ENCODE assay signal across 8 cellular contexts in genomic region chr18:2971741-2972552, GRCh38. TPM values are rescaled to one million over a fixed set of nuclear protein-coding genes. Genes with fewer than 3 reads are reported as not detected.
DNase-seq lines count a peak whose midpoint lies in the region; ATAC-seq, FAIRE-seq and TF ChIP-seq lines count a peak whose summit lies in the region.

No MANE protein-coding gene starts in this region.

- no peak overlapping the region for H2BK15ac ChIP-seq in mesenchymal stem cell (ENCODE audit: low read depth, poor library complexity, severe bottlenecking)

- H3K27ac ChIP-seq in GM12878 (ENCODE audit: control insufficient read depth, insufficient read depth), result peak overlapping the region; percentile 94
- no peak overlapping the region for H3K27ac ChIP-seq in mesenchymal stem cell (ENCODE audit: low read length, poor library complexity, severe bottlenecking)
- H3K27ac ChIP-seq in thoracic aorta, result peak overlapping the region in 1 of 2 donors; percentile 47

- no peak overlapping the region for H2BK5ac ChIP-seq in mesenchymal stem cell (ENCODE audit: low read depth, low read length, poor library complexity, severe bottlenecking)

- no peak overlapping the region for H2AK5ac ChIP-seq in mesenchymal stem cell (ENCODE audit: low read length, severe bottlenecking)

- H3K9ac ChIP-seq in GM12878 (ENCODE audit: control insufficient read depth, insufficient read depth, low read length) (peak overlapping the region; percentile 70), mesenchymal stem cell (ENCODE audit: low read length) (peak overlapping the region; percentile 29)

- DNase-seq in T follicular helper cell (ENCODE audit: low read depth) (peak; percentile 52), GM12878 (ENCODE audit: low read depth, low spot score) (peak; percentile 90), mesenchymal stem cell (peak; percentile 73), thoracic aorta (ENCODE audit: low spot score) (no peak), A172 (ENCODE audit: low spot score) (no peak), NCI-H82 treated with DMSO at 0.1 percent for 48 hours (lab: John Stamatoyannopoulos, UW; ENCODE audit: unreplicated experiment) (no peak)

- TF ChIP-seq EP300 in GM12878 (IDR thresholded peaks at IDR 0.05; ENCODE audit: borderline replicate concordance in 1 of 2, control insufficient read depth in 1 of 2, low read depth in 2 of 2, low read length in 2 of 2), result peak; percentile 32 to 48; a peak in 1 of 4 replicates

- H4K91ac ChIP-seq in mesenchymal stem cell (ENCODE audit: low read length), result no peak overlapping the region

- in situ Hi-C loops in GM12878 (cut with MboI), result loop anchor here (10.0 to 25.0 kb wide), 4 partner anchors 483 to 1365 kb away; partner anchors contain the start of gene TGIF1

- no peak overlapping the region for H3K23ac ChIP-seq in mesenchymal stem cell (ENCODE audit: low read length in 2 of 2)

- H3K4me3 ChIP-seq in GM12878 (peak overlapping the region; percentile 60), mesenchymal stem cell (ENCODE audit: insufficient read depth in 1 of 2, low read depth in 1 of 2, low read length in 2 of 2) (no peak overlapping the region), thoracic aorta (peak overlapping the region; percentile 57)

- peak; percentile 78 for ATAC-seq in GM18508 (IDR thresholded peaks at IDR 0.05; ENCODE audit: insufficient read depth, unreplicated experiment)
- peak; percentile 76 for ATAC-seq in HG02870 (IDR thresholded peaks at IDR 0.05; ENCODE audit: unreplicated experiment)
- peak; percentile 89 for ATAC-seq in GM12878
- no peak for ATAC-seq in thoracic aorta (ENCODE audit: insufficient number of reproducible peaks, low FRiP score, low read depth)

- BruUV-seq in GM12878 (replicated peaks; lab: Mats Ljungman, UMichigan), result TSS peak; percentile 63

- RAD21 ChIA-PET in GM12878 (lab: Charles Lee; ENCODE audit: unreplicated experiment), result interaction anchor here (1.0 to 8.9 kb wide), 7 partner anchors 7 to 276 kb away, joined by 4 to 155 read pairs (median 10); partner anchors contain the start of gene MYL12A

- H3K4me2 ChIP-seq in GM12878 (ENCODE audit: control insufficient read depth, insufficient read depth) (peak overlapping the region; percentile 99), mesenchymal stem cell (ENCODE audit: low read length, poor library complexity, severe bottlenecking) (peak overlapping the region; percentile 39)

- no peak overlapping the region for H3K18ac ChIP-seq in mesenchymal stem cell (ENCODE audit: low read depth in 1 of 2, low read length in 2 of 2)

- H2BK120ac ChIP-seq in mesenchymal stem cell (ENCODE audit: low read depth, low read length), result no peak overlapping the region

- intact Hi-C loops in GM12878 (cut with micrococcal nuclease; ENCODE audit: unreplicated experiment), result loop anchor here (2.0 to 10.0 kb wide), 2 partner anchors 13 to 317 kb away; partner anchors contain the start of gene SMCHD1

- peaks cover 55% of the 10 kb centered on the region for H3K79me2 ChIP-seq in GM12878 (ENCODE audit: control insufficient read depth, insufficient read depth, low read length)

- H4K20me1 ChIP-seq in GM12878 (ENCODE audit: control insufficient read depth, insufficient read depth), result no peaks in the 10 kb centered on the region

- H3K4me1 ChIP-seq in GM12878 (ENCODE audit: control insufficient read depth, insufficient read depth, low read length) (peaks cover 51% of the 10 kb centered on the region), mesenchymal stem cell (ENCODE audit: control insufficient read depth, insufficient read depth, low read depth, low read length) (peaks cover 13% of the 10 kb centered on the region), thoracic aorta (ENCODE audit: control insufficient read depth in 1 of 2, low read depth in 2 of 2) (peaks cover 24 to 70% of the 10 kb centered on the region in 2 donors)

- SMC1A ChIA-PET in GM12878 (lab: Charles Lee; ENCODE audit: uncharacterized antibody, unreplicated experiment), result interaction anchor here (0.7 to 7.8 kb wide), 13 partner anchors 6 to 292 kb away, joined by 3 to 180 read pairs (median 3); partner anchors contain the start of gene MYL12A

- POLR2A ChIA-PET in GM12878 (lab: Charles Lee), result interaction anchor here (0.8 to 8.2 kb wide), 8 partner anchors 8 to 278 kb away, joined by 3 to 177 read pairs (median 8); no protein-coding TSS in a partner anchor

- peak; percentile 83 for FAIRE-seq in GM12878 (lab: Jason Lieb, UNC)

- TF ChIP-seq POLR2A in GM12878 (IDR thresholded peaks at IDR 0.05; ENCODE audit: low read depth, low read length), result peak; percentile 78

- CTCF ChIA-PET in GM12878 (lab: Yijun Ruan, JAX), result interaction anchor here (1.0 to 21.4 kb wide), 7 partner anchors 9 to 274 kb away, joined by 3 to 285 read pairs (median 13); partner anchors contain the start of gene MYL12A

- under 1% methylated on average over 16 of the region's 18 CpGs for WGBS in GM12878 (ENCODE audit: insufficient coverage, insufficient replicate concordance, low lambda C conversion rate, missing lambda C conversion rate)
- WGBS in mesenchymal stem cell, result 81% methylated on average over 17 of the region's 18 CpGs

- peak overlapping the region; percentile 53 for H4K8ac ChIP-seq in mesenchymal stem cell (ENCODE audit: low read length)

- H2AFZ ChIP-seq in GM12878 (ENCODE audit: control insufficient read depth, low read depth, low read length), result no peak overlapping the region
- H2AFZ ChIP-seq in mesenchymal stem cell (ENCODE audit: low read depth, low read length), result no peak overlapping the region

- no peak overlapping the region for H2BK12ac ChIP-seq in mesenchymal stem cell (ENCODE audit: low read length in 2 of 2)

- H3K79me1 ChIP-seq in mesenchymal stem cell (replicated peaks; ENCODE audit: low read length, poor library complexity, severe bottlenecking), result peaks cover 29% of the 10 kb centered on the region

- TF ChIP-seq RAD21 in GM12878 (IDR thresholded peaks at IDR 0.05; ENCODE audit: insufficient read depth, low read depth, low read length), result no peak

- H3K14ac ChIP-seq in mesenchymal stem cell (ENCODE audit: low read length in 2 of 2), result no peak overlapping the region

- H3K36me3 ChIP-seq in GM12878 (ENCODE audit: control insufficient read depth in 2 of 2, insufficient read depth in 2 of 2, low read length in 1 of 2) (peaks cover 0 to 4% of the 10 kb centered on the region in 2 experiments; a peak in 1 of 4 replicates), mesenchymal stem cell (ENCODE audit: control insufficient read depth in 1 of 2, insufficient read depth in 2 of 2, low read depth in 1 of 2, low read length in 2 of 2) (peaks cover 0 to 3% of the 10 kb centered on the region in 2 experiments), thoracic aorta (no peaks in the 10 kb centered on the region)

- H3K4ac ChIP-seq in mesenchymal stem cell (ENCODE audit: low read depth in 1 of 2, low read length in 2 of 2), result peak overlapping the region in 1 of 2 experiments; percentile 25

- H3K27me3 ChIP-seq in GM12878 (replicated peaks in 1 of 2; ENCODE audit: control insufficient read depth in 2 of 2, insufficient read depth in 2 of 2, low read length in 1 of 2) (no peaks in the 10 kb centered on the region), mesenchymal stem cell (ENCODE audit: control insufficient read depth in 1 of 2, insufficient read depth in 1 of 2, low read length in 2 of 2) (no peaks in the 10 kb centered on the region), thoracic aorta (replicated peaks; ENCODE audit: insufficient read depth) (no peaks in the 10 kb centered on the region)

- H3K9me3 ChIP-seq in GM12878 (replicated peaks; ENCODE audit: control insufficient read depth, insufficient read depth, low read length), result no peaks in the 10 kb centered on the region
- H3K9me3 ChIP-seq in mesenchymal stem cell (ENCODE audit: control insufficient read depth, low read length), result no peaks in the 10 kb centered on the region
- no peaks in the 10 kb centered on the region for H3K9me3 ChIP-seq in thoracic aorta

- TF ChIP-seq CTCF in GM12878 (IDR thresholded peaks at IDR 0.05 in 2 of 3, conservative IDR thresholded peaks at IDR 0.05 in 1 of 3; ENCODE audit: control insufficient read depth in 2 of 3, extremely low read depth in 1 of 3, insufficient read depth in 1 of 3, low read depth in 3 of 3, low read length in 3 of 3) (no peak), thoracic aorta (IDR thresholded peaks at IDR 0.05) (no peak)

TF ChIP-seq in GM12878, 131 proteins besides CTCF, POLR2A, EP300 and RAD21 (continues in another document):
- TF ChIP-seq, protein P1, sequence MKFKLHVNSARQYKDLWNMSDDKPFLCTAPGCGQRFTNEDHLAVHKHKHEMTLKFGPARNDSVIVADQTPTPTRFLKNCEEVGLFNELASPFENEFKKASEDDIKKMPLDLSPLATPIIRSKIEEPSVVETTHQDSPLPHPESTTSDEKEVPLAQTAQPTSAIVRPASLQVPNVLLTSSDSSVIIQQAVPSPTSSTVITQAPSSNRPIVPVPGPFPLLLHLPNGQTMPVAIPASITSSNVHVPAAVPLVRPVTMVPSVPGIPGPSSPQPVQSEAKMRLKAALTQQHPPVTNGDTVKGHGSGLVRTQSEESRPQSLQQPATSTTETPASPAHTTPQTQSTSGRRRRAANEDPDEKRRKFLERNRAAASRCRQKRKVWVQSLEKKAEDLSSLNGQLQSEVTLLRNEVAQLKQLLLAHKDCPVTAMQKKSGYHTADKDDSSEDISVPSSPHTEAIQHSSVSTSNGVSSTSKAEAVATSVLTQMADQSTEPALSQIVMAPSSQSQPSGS (IDR thresholded peaks at IDR 0.05; ENCODE audit: low read length), result peak; percentile 59
- TF ChIP-seq SREBF1 (IDR thresholded peaks at IDR 0.05; ENCODE audit: low read length) (no peak), HDGF (IDR thresholded peaks at IDR 0.05) (peak; percentile 81; the same call in 1 of the 2 replicates)

RNA-seq across cellular contexts. Expression of gene LPIN2, which starts 41.0 kb away (rescaled TPM):
- 45.1 and 47.9 TPM in 2 replicates for total RNA-seq in GM12878 (2013; cell fraction: nucleolus; rRNA removed)
- total RNA-seq in GM12878 (2014; rRNA removed) (18.3 and 19.5 TPM in 2 replicates), GM12878 (2014; rRNA removed; fragmentation: Illumina TruSeq; extraction: Trizol) (14.8 and 17.2 TPM in 2 replicates), GM12878 (2021) (19.6 and 23.5 TPM in 2 replicates), thoracic aorta (10 to 100 TPM; 30.6 to 42.3 TPM)
- 14.1 TPM for polyA plus RNA-seq in GM12878 (2011; ENCODE audit: low read depth)
- polyA plus RNA-seq in GM12878 (2011; rRNA removed) (28.0 and 32.0 TPM in 2 replicates), GM12878 (2014; fragmentation: Illumina TruSeq; extraction: Trizol) (19.1 and 24.1 TPM in 2 replicates), GM12878 (2014; fragmentation: Nextera tagmentation; extraction: Ambion mirVana) (1 to 10 TPM; 4.1 to 4.5 TPM), GM12878 (2014; rRNA removed) (13.7 and 17.1 TPM in 2 replicates), GM12878 (2016; fragmentation: Nextera tagmentation; extraction: Ambion mirVana) (10 to 100 TPM; 12.0 to 14.2 TPM)
- polyA plus RNA-seq in GM12878 (2011; cell fraction: cytosol; rRNA removed), result 18.7 and 20.1 TPM in 2 replicates
- 27.4 and 28.2 TPM in 2 replicates for polyA plus RNA-seq in GM12878 (2011; cell fraction: nucleus; rRNA removed)
- 14.0 and 18.7 TPM in 2 replicates for polyA plus RNA-seq in GM12878 (2012)
- 24.7 and 26.7 TPM in 2 replicates for polyA minus RNA-seq in GM12878 (2011; rRNA and poly(A)+ RNA removed)
- polyA minus RNA-seq in GM12878 (2011; cell fraction: cytosol; rRNA and poly(A)+ RNA removed), result 9.6 and 12.5 TPM in 2 replicates
- 10.8 and 17.7 TPM in 2 replicates for polyA minus RNA-seq in GM12878 (2011; cell fraction: nucleus; rRNA and poly(A)+ RNA removed)
- 28.4 TPM for polyA plus RNA-seq in mesenchymal stem cell (2013, experiment 1 of 2)
- 28.0 TPM for polyA plus RNA-seq in mesenchymal stem cell (2013, experiment 2 of 2)
- 22.4 and 26.1 TPM in 2 replicates for total RNA-seq in A172 (2014; rRNA removed; shearing (Covaris generic))

Comparison
In these comparisons a context has a peak if more than half of its experiments do, and no peak if none do; other contexts are left out.
1. DNase-seq: peak in T follicular helper cell (single experiment), GM12878 (single experiment) and mesenchymal stem cell (single experiment); none in thoracic aorta (single experiment), A172 (single experiment) and NCI-H82 treated with DMSO at 0.1 percent for 48 hours (single experiment).
2. H3K4me3 ChIP-seq: peak in GM12878 (single experiment) and thoracic aorta (single experiment); none in mesenchymal stem cell (0 of 2).